In genomic region chr4:153535735-153536494, GRCh38 we compare ENCODE assay signal across 9 cellular contexts.
DNase-seq lines count a peak whose midpoint lies in the region; ATAC-seq, FAIRE-seq and TF ChIP-seq lines count a peak whose summit lies in the region.
"Had no signal": no experiment of that assay in that cellular context is flagged by ENCODE, and none has a peak within 500 bp of the region (broad histone marks: within the 10 kb centered on the region; RNA-seq: fewer than 3 reads in every experiment).

No MANE protein-coding gene starts in this region.

- H3K9me1 ChIP-seq in K562 (ENCODE audit: control insufficient read depth, insufficient read depth, low read length), result peaks cover 6% of the 10 kb centered on the region

- no peak overlapping the region for H3K4me2 ChIP-seq in K562 (ENCODE audit: insufficient read depth, low read length)
- H3K4me2 ChIP-seq in PC-3 (ENCODE audit: low read length), result no peak overlapping the region

- TF ChIP-seq CTCF in K562 (IDR thresholded peaks at IDR 0.05 in 2 of 3, conservative IDR thresholded peaks at IDR 0.05 in 1 of 3; ENCODE audit: insufficient read depth in 2 of 3, low read depth in 1 of 3, low read length in 3 of 3), result peak in 1 of 3 experiments; percentile 17; a peak in 2 of 6 replicates
- no peak for TF ChIP-seq CTCF in PC-3 (conservative IDR thresholded peaks at IDR 0.05; ENCODE audit: low read depth, low read length)

- peak overlapping the region; percentile 82; the same call in 1 of the 2 replicates for H3K27ac ChIP-seq in HUES64 (ENCODE audit: low read depth, low read length)
- H3K27ac ChIP-seq in K562 (ENCODE audit: extremely low read depth, low read depth, low read length), result no peak overlapping the region
- peak overlapping the region; percentile 54 for H3K27ac ChIP-seq in mesodermal cell (ENCODE audit: low read depth, low read length, severe bottlenecking)
- no peak overlapping the region for H3K27ac ChIP-seq in PC-3 (ENCODE audit: low read length)
- H3K27ac ChIP-seq: parathyroid adenoma had no signal

- H3K4me3 ChIP-seq in HUES64 (ENCODE audit: low read length), result no peak overlapping the region
- H3K4me3 ChIP-seq in K562, result no peak overlapping the region
- H3K4me3 ChIP-seq in mesodermal cell (ENCODE audit: extremely low read depth, insufficient read depth, low read length, poor library complexity, severe bottlenecking), result no peak overlapping the region
- no peak overlapping the region for H3K4me3 ChIP-seq in PC-3 (ENCODE audit: low read length)

- in situ Hi-C loops in K562 (cut with MboI), result no loop called here

- DNase-seq in ELF-1 (ENCODE audit: low read depth, low spot score), result peak; percentile 78
- no peak for DNase-seq in K562 (ENCODE audit: extremely low read depth in 1 of 4, low spot score in 3 of 4)
- DNase-seq in Ammon's horn (ENCODE audit: low spot score), result no peak
- no peak for DNase-seq in PC-3
- no peak for DNase-seq in SW 1271 (lab: John Stamatoyannopoulos, UW)

- TF ChIP-seq POLR2A in K562 (conservative IDR thresholded peaks at IDR 0.05), result no peak

- no peaks in the 10 kb centered on the region for H3F3A ChIP-seq in PC-3 (ENCODE audit: low read length, unreplicated experiment)

- H3K27me3 ChIP-seq in HUES64 (ENCODE audit: insufficient read depth, low read length) (no peaks in the 10 kb centered on the region), K562 (ENCODE audit: control insufficient read depth in 2 of 2, insufficient read depth in 2 of 2, low read length in 2 of 2) (no peaks in the 10 kb centered on the region), PC-3 (ENCODE audit: low read length) (no peaks in the 10 kb centered on the region)

- H3K9me2 ChIP-seq in PC-3 (replicated peaks; ENCODE audit: low read length), result no peaks in the 10 kb centered on the region

- H4K20me1 ChIP-seq in K562 (replicated peaks; ENCODE audit: control insufficient read depth, insufficient read depth, low read length), result 0 out of 2 replicates have a peak, but pooled peaks cover 2% of the 10 kb centered on the region
- H4K20me1 ChIP-seq in PC-3 (ENCODE audit: low read length), result no peaks in the 10 kb centered on the region; the same call in 1 of the 2 replicates

- intact Hi-C loops in K562 (cut with micrococcal nuclease), result no loop called here
- intact Hi-C loops in PC-3 (cut with micrococcal nuclease), result no loop called here

- FAIRE-seq in K562 (lab: Jason Lieb, UNC), result no peak

- BruUV-seq in K562 (replicated peaks; lab: Mats Ljungman, UMichigan) (no TSS peak), PC-3 (replicated peaks; lab: Mats Ljungman, UMichigan) (no TSS peak)

- 44% methylated on average over 7 of the region's 7 CpGs for WGBS in HUES64
- WGBS in K562 (ENCODE audit: insufficient coverage, low coverage, missing lambda C conversion rate), result 64% methylated on average over 7 of the region's 7 CpGs
- 29% methylated on average over 1 of the region's 7 CpGs; no CpG with 5 or more reads in 1 of the 2 experiments for whole genome bisulfite sequencing in mesodermal cell (ENCODE audit: insufficient coverage in 2 of 2), 2 experiments

- TF ChIP-seq EP300 in K562 (IDR thresholded peaks at IDR 0.05; ENCODE audit: low read length), result no peak

- H3K9me3 ChIP-seq in HUES64 (ENCODE audit: insufficient read depth, low read depth, low read length), result no peaks in the 10 kb centered on the region
- no peaks in the 10 kb centered on the region for H3K9me3 ChIP-seq in K562 (replicated peaks; ENCODE audit: control insufficient read depth, insufficient read depth, low read depth, low read length)
- peaks cover 7% of the 10 kb centered on the region for H3K9me3 ChIP-seq in mesodermal cell (ENCODE audit: control insufficient read depth, low read length)
- no peaks in the 10 kb centered on the region for H3K9me3 ChIP-seq in PC-3 (ENCODE audit: low read length)

- CTCF ChIA-PET in K562 (lab: Yijun Ruan, JAX; ENCODE audit: low intra/inter-chr PET ratio) (interaction anchor here (0.7 kb wide), 1 partner anchor 194 kb away, joined by 3 read pairs; no protein-coding TSS in a partner anchor), PC-3 (lab: Charles Lee) (no interaction called here)

- H3K36me3 ChIP-seq in HUES64 (ENCODE audit: insufficient read depth, low read length) (no peaks in the 10 kb centered on the region), K562 (ENCODE audit: control insufficient read depth, insufficient read depth, low read length) (no peaks in the 10 kb centered on the region; the same call in 1 of the 3 replicates), mesodermal cell (ENCODE audit: control insufficient read depth, insufficient read depth, low read length) (peaks cover 8% of the 10 kb centered on the region), PC-3 (ENCODE audit: low read depth, low read length) (no peaks in the 10 kb centered on the region)

- H2AFZ ChIP-seq in K562 (ENCODE audit: low read depth, low read length) (no peak overlapping the region), PC-3 (ENCODE audit: low read length) (no peak overlapping the region)
- H2AFZ ChIP-seq: parathyroid adenoma had no signal

- POLR2A ChIA-PET in K562 (lab: Yijun Ruan, JAX) (interaction anchor here (1.4 kb wide), 1 partner anchor 17 kb away, joined by 3 read pairs; no protein-coding TSS in a partner anchor), PC-3 (lab: Charles Lee; ENCODE audit: unreplicated experiment) (no interaction called here)

- H3K4me1 ChIP-seq in HUES64 (ENCODE audit: insufficient read depth, low read length) (peaks cover 51% of the 10 kb centered on the region), K562 (replicated peaks in 1 of 2; ENCODE audit: control insufficient read depth in 2 of 2, insufficient read depth in 2 of 2, low read length in 2 of 2) (peaks cover 6 to 9% of the 10 kb centered on the region in 2 experiments; a peak in 3 of 5 replicates), mesodermal cell (ENCODE audit: control insufficient read depth, insufficient read depth, low read length, poor library complexity, severe bottlenecking) (peaks cover 22% of the 10 kb centered on the region), PC-3 (ENCODE audit: insufficient read depth, low read length) (no peaks in the 10 kb centered on the region)
- H3K4me1 ChIP-seq: parathyroid adenoma had no signal

- no peak for TF ChIP-seq RAD21 in K562 (CRISPR knock-in tag; conservative IDR thresholded peaks at IDR 0.05 in 1 of 2, IDR thresholded peaks at IDR 0.05 in 1 of 2)

- peak; percentile 56 for ATAC-seq in K562
- no peak for ATAC-seq in PC-3
- ATAC-seq: HCT116 had no signal

- peaks cover 33% of the 10 kb centered on the region for H3K79me2 ChIP-seq in K562 (ENCODE audit: control insufficient read depth, insufficient read depth, low read length)
- H3K79me2 ChIP-seq in PC-3 (ENCODE audit: low read length), result no peaks in the 10 kb centered on the region
- H3K79me2 ChIP-seq: parathyroid adenoma had no signal

- H3K9ac ChIP-seq in HUES64 (ENCODE audit: low read depth, low read length) (peak overlapping the region; percentile 37), K562 (ENCODE audit: insufficient read depth in 1 of 2, low read depth in 2 of 2, low read length in 2 of 2) (no peak overlapping the region), PC-3 (ENCODE audit: low read length) (no peak overlapping the region)
- H3K9ac ChIP-seq: parathyroid adenoma had no signal

TF ChIP-seq in K562, 482 proteins besides CTCF, POLR2A, EP300 and RAD21:
- peak; percentile 99 for TF ChIP-seq FOXJ2 (tag; IDR thresholded peaks at IDR 0.05)
- TF ChIP-seq RFX1 (IDR thresholded peaks at IDR 0.05), result peak; percentile 59
- no peak for TF ChIP-seq CEBPG (CRISPR knock-in tag; IDR thresholded peaks at IDR 0.05)
- 0 out of 4 replicates have a peak, but pooled peaks of 1 of the 2 experiments have one; percentile 16 for TF ChIP-seq CEBPG (tag; conservative IDR thresholded peaks at IDR 0.05 in 1 of 2, IDR thresholded peaks at IDR 0.05 in 1 of 2)
- TF ChIP-seq ZNF184 (CRISPR knock-in tag; IDR thresholded peaks at IDR 0.05), result no peak
- no peak for TF ChIP-seq HSF4 (CRISPR knock-in tag; IDR thresholded peaks at IDR 0.05; ENCODE audit: borderline replicate concordance)
- peak; percentile 13 to 18; a peak in 1 of 4 replicates for TF ChIP-seq FOXK2 (conservative IDR thresholded peaks at IDR 0.05 in 1 of 2, IDR thresholded peaks at IDR 0.05 in 1 of 2; ENCODE audit: low read depth in 2 of 2)
- TF ChIP-seq BDP1 (IDR thresholded peaks at IDR 0.05; ENCODE audit: insufficient read depth, insufficient read length), result no peak
TF ChIP-seq in K562: peak in this region for 4.

Comparison
In these comparisons a context has a peak if more than half of its experiments do, and no peak if none do; other contexts are left out.
1. H3K27ac ChIP-seq: peak in HUES64 (single experiment) and mesodermal cell (single experiment); none in K562 (single experiment) and PC-3 (single experiment).